In genomic region chr2:98138978-98139377, GRCh38 we compare ENCODE assay signal across 6 cellular contexts. TPM values are rescaled to one million over a fixed set of nuclear protein-coding genes. Genes with fewer than 3 reads are reported as not detected.
"Had no signal": no experiment of that assay in that cellular context is flagged by ENCODE, and none has a peak within 500 bp of the region (broad histone marks: within the 10 kb centered on the region; RNA-seq: fewer than 3 reads in every experiment).

No MANE protein-coding gene starts in this region.

RNA-seq across cellular contexts. Expression of gene VWA3B, which starts 52.0 kb away (rescaled TPM):
- total RNA-seq: GM23248, GM23338, H1, H4, H9, HFFc6 had no signal
- polyA plus RNA-seq: GM23248, GM23338, H1 had no signal
